ENCODE assay signal across 1 cellular context in genomic region chr19:49857834-49858590, GRCh38.
TF ChIP-seq lines count a peak whose summit lies in the region.

No MANE protein-coding gene starts in this region.

TF ChIP-seq in K562, 482 proteins besides CTCF, POLR2A, EP300 and RAD21:
- 0 out of 2 replicates have a peak, but pooled peaks have one; percentile 21 for TF ChIP-seq FOXP1 (CRISPR knock-in tag; IDR thresholded peaks at IDR 0.05)
- TF ChIP-seq CEBPB (tag; IDR thresholded peaks at IDR 0.05) = no peak
- no peak for TF ChIP-seq POLR3G (IDR thresholded peaks at IDR 0.05; ENCODE audit: extremely low read depth, insufficient read length, insufficient replicate concordance)
- TF ChIP-seq TCFL5 (CRISPR knock-in tag; conservative IDR thresholded peaks at IDR 0.05) = no peak
- no peak for TF ChIP-seq RBM34 (IDR thresholded peaks at IDR 0.05; ENCODE audit: borderline replicate concordance, insufficient read depth, low read length)
- TF ChIP-seq XRCC3 (IDR thresholded peaks at IDR 0.05) = no peak
- TF ChIP-seq, protein P1, sequence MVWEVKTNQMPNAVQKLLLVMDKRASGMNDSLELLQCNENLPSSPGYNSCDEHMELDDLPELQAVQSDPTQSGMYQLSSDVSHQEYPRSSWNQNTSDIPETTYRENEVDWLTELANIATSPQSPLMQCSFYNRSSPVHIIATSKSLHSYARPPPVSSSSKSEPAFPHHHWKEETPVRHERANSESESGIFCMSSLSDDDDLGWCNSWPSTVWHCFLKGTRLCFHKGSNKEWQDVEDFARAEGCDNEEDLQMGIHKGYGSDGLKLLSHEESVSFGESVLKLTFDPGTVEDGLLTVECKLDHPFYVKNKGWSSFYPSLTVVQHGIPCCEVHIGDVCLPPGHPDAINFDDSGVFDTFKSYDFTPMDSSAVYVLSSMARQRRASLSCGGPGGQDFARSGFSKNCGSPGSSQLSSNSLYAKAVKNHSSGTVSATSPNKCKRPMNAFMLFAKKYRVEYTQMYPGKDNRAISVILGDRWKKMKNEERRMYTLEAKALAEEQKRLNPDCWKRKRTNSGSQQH (CRISPR knock-in tag; IDR thresholded peaks at IDR 0.05) = no peak
- TF ChIP-seq CREB1 (IDR thresholded peaks at IDR 0.05) = no peak
- no peak for TF ChIP-seq CREB1 (CRISPR knock-in tag; IDR thresholded peaks at IDR 0.05)
- TF ChIP-seq ERF (CRISPR knock-in tag; IDR thresholded peaks at IDR 0.05) = no peak
- TF ChIP-seq, protein P2, sequence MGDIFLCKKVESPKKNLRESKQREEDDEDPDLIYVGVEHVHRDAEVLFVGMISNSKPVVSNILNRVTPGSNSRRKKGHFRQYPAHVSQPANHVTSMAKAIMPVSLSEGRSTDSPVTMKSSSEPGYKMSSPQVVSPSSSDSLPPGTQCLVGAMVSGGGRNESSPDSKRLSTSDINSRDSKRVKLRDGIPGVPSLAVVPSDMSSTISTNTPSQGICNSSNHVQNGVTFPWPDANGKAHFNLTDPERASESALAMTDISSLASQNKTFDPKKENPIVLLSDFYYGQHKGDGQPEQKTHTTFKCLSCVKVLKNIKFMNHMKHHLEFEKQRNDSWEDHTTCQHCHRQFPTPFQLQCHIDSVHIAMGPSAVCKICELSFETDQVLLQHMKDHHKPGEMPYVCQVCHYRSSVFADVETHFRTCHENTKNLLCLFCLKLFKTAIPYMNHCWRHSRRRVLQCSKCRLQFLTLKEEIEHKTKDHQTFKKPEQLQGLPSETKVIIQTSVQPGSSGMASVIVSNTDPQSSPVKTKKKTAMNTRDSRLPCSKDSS (IDR thresholded peaks at IDR 0.05; ENCODE audit: low read depth, partially characterized antibody) = no peak
- no peak for TF ChIP-seq THAP12 (CRISPR knock-in tag; IDR thresholded peaks at IDR 0.05)
- TF ChIP-seq, protein P3, sequence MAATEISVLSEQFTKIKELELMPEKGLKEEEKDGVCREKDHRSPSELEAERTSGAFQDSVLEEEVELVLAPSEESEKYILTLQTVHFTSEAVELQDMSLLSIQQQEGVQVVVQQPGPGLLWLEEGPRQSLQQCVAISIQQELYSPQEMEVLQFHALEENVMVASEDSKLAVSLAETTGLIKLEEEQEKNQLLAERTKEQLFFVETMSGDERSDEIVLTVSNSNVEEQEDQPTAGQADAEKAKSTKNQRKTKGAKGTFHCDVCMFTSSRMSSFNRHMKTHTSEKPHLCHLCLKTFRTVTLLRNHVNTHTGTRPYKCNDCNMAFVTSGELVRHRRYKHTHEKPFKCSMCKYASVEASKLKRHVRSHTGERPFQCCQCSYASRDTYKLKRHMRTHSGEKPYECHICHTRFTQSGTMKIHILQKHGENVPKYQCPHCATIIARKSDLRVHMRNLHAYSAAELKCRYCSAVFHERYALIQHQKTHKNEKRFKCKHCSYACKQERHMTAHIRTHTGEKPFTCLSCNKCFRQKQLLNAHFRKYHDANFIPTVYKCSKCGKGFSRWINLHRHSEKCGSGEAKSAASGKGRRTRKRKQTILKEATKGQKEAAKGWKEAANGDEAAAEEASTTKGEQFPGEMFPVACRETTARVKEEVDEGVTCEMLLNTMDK (IDR thresholded peaks at IDR 0.05; ENCODE audit: borderline replicate concordance, insufficient read depth, low read depth, low read length, poor library complexity, severe bottlenecking) = peak; percentile 11
- TF ChIP-seq KLF6 (CRISPR knock-in tag; IDR thresholded peaks at IDR 0.05; ENCODE audit: borderline replicate concordance) = no peak
- no peak for TF ChIP-seq ZNF586 (CRISPR knock-in tag; conservative IDR thresholded peaks at IDR 0.05)
- TF ChIP-seq ZBED1 (IDR thresholded peaks at IDR 0.05) = 0 out of 2 replicates have a peak, but pooled peaks have one; percentile 6
- peak; percentile 34; the same call in 1 of the 2 replicates for TF ChIP-seq TFAP4 (CRISPR knock-in tag; IDR thresholded peaks at IDR 0.05; ENCODE audit: borderline replicate concordance)
- TF ChIP-seq RBM22 (IDR thresholded peaks at IDR 0.05; ENCODE audit: low read depth, low read length, poor library complexity, severe bottlenecking) = peak; percentile 90
- 0 out of 2 replicates have a peak, but pooled peaks have one; percentile 19 for TF ChIP-seq TAF15 (IDR thresholded peaks at IDR 0.05; ENCODE audit: low read depth, low read length)
- no peak for TF ChIP-seq PURB (CRISPR knock-in tag; IDR thresholded peaks at IDR 0.05; ENCODE audit: low read depth)
- no peak for TF ChIP-seq ESRRB (CRISPR knock-in tag; IDR thresholded peaks at IDR 0.05; ENCODE audit: borderline replicate concordance)
- no peak for TF ChIP-seq NEUROD1 (IDR thresholded peaks at IDR 0.05; ENCODE audit: borderline replicate concordance, low read depth, low read length, partially characterized antibody)
- peak; percentile 17; the same call in 1 of the 2 replicates for TF ChIP-seq SUPT5H (IDR thresholded peaks at IDR 0.05)
- no peak for TF ChIP-seq PRPF4 (IDR thresholded peaks at IDR 0.05; ENCODE audit: insufficient read depth, low read depth, low read length, poor library complexity, severe bottlenecking)
- TF ChIP-seq NFIX (CRISPR knock-in tag; IDR thresholded peaks at IDR 0.05; ENCODE audit: low read depth) = no peak
- TF ChIP-seq, protein P4, sequence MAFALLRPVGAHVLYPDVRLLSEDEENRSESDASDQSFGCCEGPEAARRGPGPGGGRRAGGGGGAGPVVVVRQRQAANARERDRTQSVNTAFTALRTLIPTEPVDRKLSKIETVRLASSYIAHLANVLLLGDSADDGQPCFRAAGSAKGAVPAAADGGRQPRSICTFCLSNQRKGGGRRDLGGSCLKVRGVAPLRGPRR (CRISPR knock-in tag; IDR thresholded peaks at IDR 0.05) = no peak
- TF ChIP-seq ZNF41 (CRISPR knock-in tag; conservative IDR thresholded peaks at IDR 0.05) = no peak
- TF ChIP-seq ZFX (CRISPR knock-in tag; IDR thresholded peaks at IDR 0.05) = peak; percentile 19; the same call in 1 of the 2 replicates
- peak; percentile 46 for TF ChIP-seq RBM39 (optimal IDR thresholded peaks at IDR 0.05; ENCODE audit: low read depth, low read length)
- TF ChIP-seq NELFE (IDR thresholded peaks at IDR 0.05; ENCODE audit: insufficient read depth, insufficient read length) = no peak
- peak; percentile 67 for TF ChIP-seq RBFOX2 (IDR thresholded peaks at IDR 0.05; ENCODE audit: low read depth, low read length)
- peak; percentile 76; the same call in 1 of the 2 replicates for TF ChIP-seq POLR2G (IDR thresholded peaks at IDR 0.05; ENCODE audit: low read depth, low read length)
- peak; percentile 33; the same call in 1 of the 2 replicates for TF ChIP-seq POLR2AphosphoS2 (IDR thresholded peaks at IDR 0.05; ENCODE audit: low read length)
